In the genomic region with DNA sequence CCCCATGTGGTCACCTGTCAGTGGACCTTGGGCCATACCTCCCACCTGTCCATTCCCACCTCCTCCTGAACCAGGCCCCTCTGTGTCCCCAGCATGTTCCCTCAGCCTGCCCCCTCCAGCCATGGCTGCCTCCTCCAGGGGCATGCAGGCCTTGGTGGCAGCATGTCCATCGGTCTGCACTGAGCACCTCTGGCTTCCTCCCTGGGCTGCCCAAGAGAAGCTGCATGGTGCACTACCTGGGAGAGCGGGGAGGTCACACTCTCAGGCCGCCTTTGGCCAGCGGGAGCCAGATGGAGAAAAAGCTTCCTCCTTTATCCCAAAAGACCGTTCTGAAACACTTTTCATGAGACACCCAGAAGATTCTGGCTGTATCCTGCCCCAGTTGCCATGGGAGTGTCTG, we compare ENCODE assay signal across 29 cellular contexts.
"Had no signal": no experiment of that assay in that cellular context is flagged by ENCODE, and none has a peak within 500 bp of the region (broad histone marks: within the 10 kb centered on the region; RNA-seq: fewer than 3 reads in every experiment).

No MANE protein-coding gene starts in this region.

- H3K4me1 Mint-ChIP-seq: activated CD4-positive, alpha-beta memory T cell treated with anti-CD3 and anti-CD28 coated beads, Interleukin-2, amount 10 ng/mL, durations not matched to agents 7 days and 5 days; activated CD4-positive, alpha-beta T cell treated with anti-CD3 and anti-CD28 coated beads, Interleukin-2, amount 10 ng/mL, durations not matched to agents 7 days and 5 days; activated naive CD4-positive, alpha-beta T cell treated with anti-CD3 and anti-CD28 coated beads, Interleukin-2, amount 10 ng/mL, durations not matched to agents 7 days and 5 days; activated naive CD8-positive, alpha-beta T cell treated with anti-CD3 and anti-CD28 coated beads, Interleukin-2, amount 10 ng/mL, durations not matched to agents 7 days and 5 days; central memory CD8-positive, alpha-beta T cell had no signal

- H3K9me3 Mint-ChIP-seq: activated CD4-positive, alpha-beta memory T cell treated with anti-CD3 and anti-CD28 coated beads, Interleukin-2, amount 10 ng/mL, durations not matched to agents 7 days and 5 days; activated CD4-positive, alpha-beta T cell treated with anti-CD3 and anti-CD28 coated beads, Interleukin-2, amount 10 ng/mL, durations not matched to agents 7 days and 5 days; activated naive CD4-positive, alpha-beta T cell treated with anti-CD3 and anti-CD28 coated beads, Interleukin-2, amount 10 ng/mL, durations not matched to agents 7 days and 5 days; activated naive CD4-positive, alpha-beta T cell treated with anti-CD3 and anti-CD28 coated beads, Interleukin-2, amount 50 U/mL, for 72 hours; activated naive CD8-positive, alpha-beta T cell treated with anti-CD3 and anti-CD28 coated beads, Interleukin-2, amount 10 ng/mL, durations not matched to agents 7 days and 5 days; activated T-cell treated with anti-CD3 and anti-CD28 coated beads, Interleukin-2, amount 50 U/mL, for 24 hours; activated T-cell treated with anti-CD3 and anti-CD28 coated beads, Interleukin-2, amount 50 U/mL, for 72 hours; central memory CD8-positive, alpha-beta T cell; effector memory CD8-positive, alpha-beta T cell had no signal

- ATAC-seq: activated naive CD4-positive, alpha-beta T cell treated with anti-CD3 and anti-CD28 coated beads, Interleukin-2, amount 50 U/mL, for 72 hours; activated T-cell treated with anti-CD3 and anti-CD28 coated beads, Interleukin-2, amount 50 U/mL, for 72 hours; effector memory CD8-positive, alpha-beta T cell; foreskin keratinocyte; gastrocnemius medialis had no signal

- H3K27me3 Mint-ChIP-seq: activated CD4-positive, alpha-beta memory T cell treated with anti-CD3 and anti-CD28 coated beads, Interleukin-2, amount 10 ng/mL, durations not matched to agents 7 days and 5 days; activated CD4-positive, alpha-beta T cell treated with anti-CD3 and anti-CD28 coated beads, Interleukin-2, amount 10 ng/mL, durations not matched to agents 7 days and 5 days; activated naive CD4-positive, alpha-beta T cell treated with anti-CD3 and anti-CD28 coated beads, Interleukin-2, amount 10 ng/mL, durations not matched to agents 7 days and 5 days had no signal

- H3K27me3 ChIP-seq: ascending aorta, cardiac muscle cell, foreskin keratinocyte, gastrocnemius medialis had no signal

- H3K27ac Mint-ChIP-seq: activated CD4-positive, alpha-beta memory T cell treated with anti-CD3 and anti-CD28 coated beads, Interleukin-2, amount 10 ng/mL, durations not matched to agents 7 days and 5 days; activated CD4-positive, alpha-beta T cell treated with anti-CD3 and anti-CD28 coated beads, Interleukin-2, amount 10 ng/mL, durations not matched to agents 7 days and 5 days; activated naive CD4-positive, alpha-beta T cell treated with anti-CD3 and anti-CD28 coated beads, Interleukin-2, amount 10 ng/mL, durations not matched to agents 7 days and 5 days; activated naive CD4-positive, alpha-beta T cell treated with anti-CD3 and anti-CD28 coated beads, Interleukin-2, amount 50 U/mL, for 72 hours; activated naive CD8-positive, alpha-beta T cell treated with anti-CD3 and anti-CD28 coated beads, Interleukin-2, amount 10 ng/mL, durations not matched to agents 7 days and 5 days; activated T-cell treated with anti-CD3 and anti-CD28 coated beads, Interleukin-2, amount 50 U/mL, for 24 hours; activated T-cell treated with anti-CD3 and anti-CD28 coated beads, Interleukin-2, amount 50 U/mL, for 72 hours; brain; effector memory CD8-positive, alpha-beta T cell had no signal

- H3K27ac ChIP-seq: ascending aorta, breast epithelium, cardiac muscle cell, esophagus muscularis mucosa, foreskin keratinocyte, gastrocnemius medialis had no signal

- H3K4me3 ChIP-seq: ascending aorta, breast epithelium, cardiac muscle cell, esophagus muscularis mucosa, gastrocnemius medialis had no signal

- DNase-seq: activated CD4-positive, alpha-beta memory T cell treated with anti-CD3 and anti-CD28 coated beads, Interleukin-2, amount 10 ng/mL, durations not matched to agents 7 days and 5 days; activated CD4-positive, alpha-beta T cell treated with anti-CD3 and anti-CD28 coated beads for 4 hours; activated CD4-positive, alpha-beta T cell treated with anti-CD3 and anti-CD28 coated beads, Interleukin-2, amount 10 ng/mL, durations not matched to agents 7 days and 5 days; activated CD4-positive, alpha-beta T cell treated with anti-CD3 and anti-CD28 coated beads, Interleukin-2, amount 50 U/mL, for 4 hours; activated CD4-positive, CD25-positive, alpha-beta regulatory T cell; activated CD4-positive, CD25-positive, alpha-beta regulatory T cell treated with anti-CD3 and anti-CD28 coated beads, Interleukin-2, amount 50 U/mL, for 72 hours; activated CD8-positive, alpha-beta memory T cell treated with anti-CD3 and anti-CD28 coated beads, Interleukin-2, amount 50 U/mL, for 48 hours; activated gamma-delta T cell; activated naive CD4-positive, alpha-beta T cell; activated naive CD4-positive, alpha-beta T cell treated with anti-CD3 and anti-CD28 coated beads, Interleukin-2, amount 10 ng/mL, durations not matched to agents 7 days and 5 days; activated naive CD8-positive, alpha-beta T cell treated with anti-CD3 and anti-CD28 coated beads, Interleukin-2, amount 10 ng/mL, durations not matched to agents 7 days and 5 days; activated T-cell treated with anti-CD3 and anti-CD28 coated beads for 4 hours; activated T-cell treated with anti-CD3 and anti-CD28 coated beads, Interleukin-2, amount 50 U/mL, for 24 hours; activated T-cell treated with anti-CD3 and anti-CD28 coated beads, Interleukin-2, amount 50 U/mL, for 72 hours; cortex of kidney; dermis blood vessel endothelial cell; effector CD4-positive, alpha-beta T cell; effector memory CD8-positive, alpha-beta T cell; erythroblast; foreskin keratinocyte; gastrocnemius medialis; T-helper 2 cell had no signal

- H3K36me3 ChIP-seq: ascending aorta, breast epithelium, cardiac muscle cell, esophagus muscularis mucosa, gastrocnemius medialis had no signal

- H3K9me3 ChIP-seq: ascending aorta, breast epithelium, esophagus muscularis mucosa, gastrocnemius medialis had no signal

- H3K4me3 Mint-ChIP-seq: activated CD4-positive, alpha-beta memory T cell treated with anti-CD3 and anti-CD28 coated beads, Interleukin-2, amount 10 ng/mL, durations not matched to agents 7 days and 5 days; activated CD4-positive, alpha-beta T cell treated with anti-CD3 and anti-CD28 coated beads, Interleukin-2, amount 10 ng/mL, durations not matched to agents 7 days and 5 days; activated naive CD4-positive, alpha-beta T cell treated with anti-CD3 and anti-CD28 coated beads, Interleukin-2, amount 10 ng/mL, durations not matched to agents 7 days and 5 days; activated naive CD8-positive, alpha-beta T cell treated with anti-CD3 and anti-CD28 coated beads, Interleukin-2, amount 10 ng/mL, durations not matched to agents 7 days and 5 days; activated T-cell treated with anti-CD3 and anti-CD28 coated beads, Interleukin-2, amount 50 U/mL, for 24 hours; activated T-cell treated with anti-CD3 and anti-CD28 coated beads, Interleukin-2, amount 50 U/mL, for 72 hours; brain; central memory CD8-positive, alpha-beta T cell; effector memory CD8-positive, alpha-beta T cell had no signal

- H3K4me1 ChIP-seq: ascending aorta, breast epithelium, esophagus muscularis mucosa, foreskin keratinocyte, gastrocnemius medialis had no signal

- H3K36me3 Mint-ChIP-seq: activated naive CD4-positive, alpha-beta T cell treated with anti-CD3 and anti-CD28 coated beads, Interleukin-2, amount 10 ng/mL, durations not matched to agents 7 days and 5 days; activated naive CD4-positive, alpha-beta T cell treated with anti-CD3 and anti-CD28 coated beads, Interleukin-2, amount 50 U/mL, for 72 hours; activated naive CD8-positive, alpha-beta T cell treated with anti-CD3 and anti-CD28 coated beads, Interleukin-2, amount 10 ng/mL, durations not matched to agents 7 days and 5 days; brain had no signal
